Comparison of ENCODE assay signal across 15 cellular contexts in the genomic region with DNA sequence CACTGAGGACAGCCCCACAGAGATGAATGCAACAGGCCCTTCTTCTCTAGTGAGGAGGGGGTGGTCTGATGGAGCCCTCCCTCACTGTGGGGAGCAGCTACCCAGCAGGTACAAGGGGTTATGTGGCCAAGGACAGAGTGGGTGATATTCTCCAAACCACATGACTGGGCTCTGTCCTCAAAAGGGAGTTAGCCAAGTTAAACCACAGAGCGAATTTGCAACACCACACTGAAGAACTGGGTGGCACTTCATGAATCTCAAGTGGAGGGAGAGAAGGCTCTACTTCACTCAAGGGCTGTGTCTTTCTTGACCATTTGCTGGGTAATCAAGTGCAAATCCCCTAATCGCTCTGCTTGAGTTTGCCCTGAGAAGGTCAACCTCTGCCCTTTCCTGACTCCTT. TPM values are rescaled to one million over a fixed set of nuclear protein-coding genes. Genes with fewer than 3 reads are reported as not detected.
DNase-seq lines count a peak whose midpoint lies in the region; ATAC-seq and TF ChIP-seq lines count a peak whose summit lies in the region.
"Had no signal": no experiment of that assay in that cellular context is flagged by ENCODE, and none has a peak within 500 bp of the region (broad histone marks: within the 10 kb centered on the region; RNA-seq: fewer than 3 reads in every experiment).

No MANE protein-coding gene starts in this region.

- 86 to 96% methylated on average over 2 of the region's 2 CpGs for WGBS in esophagus, 2 donors

- H3K9me3 ChIP-seq in Peyer's patch (no peaks in the 10 kb centered on the region), esophagus (ENCODE audit: control insufficient read depth in 2 of 2, insufficient read depth in 1 of 2, low read depth in 1 of 2, low read length in 1 of 2) (peaks cover 0 to 2% of the 10 kb centered on the region in 2 donors), upper lobe of right lung (no peaks in the 10 kb centered on the region)

- no peaks in the 10 kb centered on the region for H3K27me3 ChIP-seq in Peyer's patch
- no peaks in the 10 kb centered on the region for H3K27me3 ChIP-seq in esophagus (ENCODE audit: control insufficient read depth in 1 of 2, insufficient read depth in 2 of 2, low read length in 2 of 2)
- H3K27me3 ChIP-seq in upper lobe of right lung = no peaks in the 10 kb centered on the region

- H3K27ac Mint-ChIP-seq in activated naive CD4-positive, alpha-beta T cell treated with anti-CD3 and anti-CD28 coated beads, Interleukin-2, amount 10 ng/mL, durations not matched to agents 7 days and 5 days = peak overlapping the region; percentile 99

- H3K36me3 ChIP-seq in Peyer's patch (peaks cover 0 to 18% (median 0%) of the 10 kb centered on the region in 3 donors), esophagus (ENCODE audit: control insufficient read depth in 2 of 2, insufficient read depth in 2 of 2, low read length in 1 of 2) (peaks cover 0 to 6% of the 10 kb centered on the region in 2 donors), upper lobe of right lung (peaks cover 3% of the 10 kb centered on the region)

- peaks cover 16% of the 10 kb centered on the region for H3K9me3 Mint-ChIP-seq in activated naive CD4-positive, alpha-beta T cell treated with anti-CD3 and anti-CD28 coated beads, Interleukin-2, amount 10 ng/mL, durations not matched to agents 7 days and 5 days

- peaks cover 71% of the 10 kb centered on the region for H3K4me1 Mint-ChIP-seq in activated naive CD4-positive, alpha-beta T cell treated with anti-CD3 and anti-CD28 coated beads, Interleukin-2, amount 10 ng/mL, durations not matched to agents 7 days and 5 days

- peak overlapping the region; percentile 56 to 80 (median 68) for H3K27ac ChIP-seq in Peyer's patch
- H3K27ac ChIP-seq in esophagus (ENCODE audit: low read depth in 2 of 2, low read length in 1 of 2) = peak overlapping the region; percentile 29 to 66
- H3K27ac ChIP-seq in upper lobe of right lung = peak overlapping the region; percentile 53
- H3K27ac ChIP-seq: KMS-11 had no signal

- peak overlapping the region; percentile 29 for H3K4me3 Mint-ChIP-seq in activated naive CD4-positive, alpha-beta T cell treated with anti-CD3 and anti-CD28 coated beads, Interleukin-2, amount 10 ng/mL, durations not matched to agents 7 days and 5 days

- peaks cover 66% of the 10 kb centered on the region for H3K36me3 Mint-ChIP-seq in activated naive CD4-positive, alpha-beta T cell treated with anti-CD3 and anti-CD28 coated beads, Interleukin-2, amount 10 ng/mL, durations not matched to agents 7 days and 5 days

- ATAC-seq in upper lobe of right lung = peak; percentile 64
- ATAC-seq in GM21737 (IDR thresholded peaks at IDR 0.05; ENCODE audit: unreplicated experiment) = no peak

- no peak for DNase-seq in activated naive CD4-positive, alpha-beta T cell treated with anti-CD3 and anti-CD28 coated beads, Interleukin-2, amount 10 ng/mL, durations not matched to agents 7 days and 5 days
- DNase-seq in activated naive CD4-positive, alpha-beta T cell treated with Interleukin-2 at 50 U/mL for 16 hours = no peak
- no peak for DNase-seq in Peyer's patch
- DNase-seq in upper lobe of right lung = no peak
- DNase-seq in stimulated activated CD4-positive, alpha-beta T cell treated with anti-CD3 and anti-CD28 coated beads, Interleukin-2, amount 100 ng/mL, for 24 hours = no peak
- no peak for DNase-seq in glomerular visceral epithelial cell (ENCODE audit: extremely low spot score)
- DNase-seq: activated CD8-positive, alpha-beta memory T cell treated with anti-CD3 and anti-CD28 coated beads for 24 hours; central memory CD4-positive, alpha-beta T cell; DMS153; H7; NCI-H1930; T-helper 9 cell had no signal

- no peak for TF ChIP-seq POLR2A in Peyer's patch (IDR thresholded peaks at IDR 0.05)

- no peaks in the 10 kb centered on the region for H3K27me3 Mint-ChIP-seq in activated naive CD4-positive, alpha-beta T cell treated with anti-CD3 and anti-CD28 coated beads, Interleukin-2, amount 10 ng/mL, durations not matched to agents 7 days and 5 days

- CTCF ChIA-PET in activated naive CD4-positive, alpha-beta T cell treated with anti-CD3 and anti-CD28 coated beads, Interleukin-2, amount 10 ng/mL, durations not matched to agents 7 days and 5 days (lab: Charles Lee) = no interaction called here

- H3K4me3 ChIP-seq in Peyer's patch (no peak overlapping the region), esophagus (ENCODE audit: low read depth in 1 of 2, low read length in 2 of 2) (no peak overlapping the region), upper lobe of right lung (no peak overlapping the region)

- intact Hi-C loops in upper lobe of right lung (cut with DNase I) = no loop called here

- TF ChIP-seq CTCF in Peyer's patch (IDR thresholded peaks at IDR 0.05) (no peak), upper lobe of right lung (IDR thresholded peaks at IDR 0.05) (no peak)

- peaks cover 0 to 30% (median 21%) of the 10 kb centered on the region in 4 donors for H3K4me1 ChIP-seq in Peyer's patch
- H3K4me1 ChIP-seq in esophagus (ENCODE audit: control insufficient read depth in 2 of 2, insufficient read depth in 2 of 2, low read length in 1 of 2) = peaks cover 2 to 5% of the 10 kb centered on the region in 2 donors
- peaks cover 30% of the 10 kb centered on the region for H3K4me1 ChIP-seq in upper lobe of right lung

RNA-seq across cellular contexts. Expression of a gene that starts 12.5 kb away (rescaled TPM):
- total RNA-seq in Peyer's patch = 1 to 10 TPM in 2 of 4 donors, not detected in 2; 1.5 to 1.7 TPM
- polyA plus RNA-seq in esophagus = 1 to 10 TPM in 1 of 2 donors, under 1 TPM in 1; 0.71 to 4.8 TPM
- total RNA-seq in upper lobe of right lung = 6.3 TPM
